22 cellular contexts compared by ENCODE assay signal in genomic region chr20:46875059-46875458, GRCh38. TPM values are rescaled to one million over a fixed set of nuclear protein-coding genes. Genes with fewer than 3 reads are reported as not detected.
"Had no signal": no experiment of that assay in that cellular context is flagged by ENCODE, and none has a peak within 500 bp of the region (broad histone marks: within the 10 kb centered on the region; RNA-seq: fewer than 3 reads in every experiment).

No MANE protein-coding gene starts in this region.

- ATAC-seq: esophagus mucosa; heart left ventricle; left lobe of liver; mucosa of descending colon; naive thymus-derived CD8-positive, alpha-beta T cell had no signal

- H3K4me3 ChIP-seq: dorsolateral prefrontal cortex, heart left ventricle, mucosa of descending colon, sigmoid colon, uterus had no signal

- H3K36me3 Mint-ChIP-seq: naive thymus-derived CD8-positive, alpha-beta T cell; type B pancreatic cell had no signal

- H3K4me1 Mint-ChIP-seq: naive thymus-derived CD8-positive, alpha-beta T cell had no signal

- H3K27ac ChIP-seq: dorsolateral prefrontal cortex, heart left ventricle, sigmoid colon, uterus had no signal

- H3K4me3 Mint-ChIP-seq: naive thymus-derived CD8-positive, alpha-beta T cell; type B pancreatic cell had no signal

- H3K27ac Mint-ChIP-seq: naive thymus-derived CD8-positive, alpha-beta T cell; type B pancreatic cell had no signal

- H3K36me3 ChIP-seq: heart left ventricle, sigmoid colon, uterus had no signal

- H3K27me3 ChIP-seq: sigmoid colon had no signal

- FAIRE-seq: frontal cortex, small intestine had no signal

- H3K9me3 ChIP-seq: mucosa of descending colon, uterus had no signal

- H3K4me1 ChIP-seq: heart left ventricle, sigmoid colon, uterus had no signal

- H3K27me3 Mint-ChIP-seq: type B pancreatic cell had no signal

- DNase-seq: cortex of kidney; dorsolateral prefrontal cortex; effector CD8-positive, alpha-beta T cell; heart left ventricle; hypothalamus; islet precursor cell; mammary epithelial cell; mucosa of descending colon; naive thymus-derived CD8-positive, alpha-beta T cell; posterior cingulate gyrus; sigmoid colon; small intestine; stimulated activated CD4-positive, alpha-beta T cell treated with anti-CD3 and anti-CD28 coated beads, Interleukin-2, amount 100 ng/mL, for 48 hours; stimulated activated naive CD4-positive, alpha-beta T cell treated with Interleukin-2 at 50 U/mL for 16 hours; uterus had no signal

RNA-seq across cellular contexts. Expression of gene EYA2, which starts 19.6 kb away (rescaled TPM):
- total RNA-seq: glomerular endothelial cell; naive thymus-derived CD8-positive, alpha-beta T cell; osteocyte; pulmonary artery endothelial cell had no signal
- polyA plus RNA-seq: naive thymus-derived CD8-positive, alpha-beta T cell had no signal
